ENCODE assay signal across 19 cellular contexts in the genomic region with DNA sequence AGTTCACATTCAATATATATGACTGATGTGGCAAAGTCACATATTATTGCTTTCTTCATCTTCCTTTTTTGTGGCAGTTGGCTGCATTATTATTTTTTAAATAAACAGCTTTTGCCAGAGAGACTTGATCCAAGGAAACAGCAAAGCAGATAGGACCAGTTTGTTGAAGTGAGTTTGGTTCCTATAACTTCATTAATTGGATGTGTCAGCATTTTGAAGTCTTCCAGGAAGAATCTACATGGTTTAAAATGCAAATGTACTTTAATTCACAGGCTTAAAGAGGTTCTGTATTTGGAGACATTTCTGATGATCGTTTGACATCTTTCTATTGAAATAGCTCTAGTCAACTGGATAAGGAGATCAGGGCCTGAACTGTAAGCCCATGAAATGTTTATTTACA. TPM values are rescaled to one million over a fixed set of nuclear protein-coding genes. Genes with fewer than 3 reads are reported as not detected.
DNase-seq lines count a peak whose midpoint lies in the region; ATAC-seq, FAIRE-seq and TF ChIP-seq lines count a peak whose summit lies in the region.
"Had no signal": no experiment of that assay in that cellular context is flagged by ENCODE, and none has a peak within 500 bp of the region (broad histone marks: within the 10 kb centered on the region; RNA-seq: fewer than 3 reads in every experiment).

No MANE protein-coding gene starts in this region.

- DNase-seq in HepG2 (ENCODE audit: low spot score) (no peak), right lobe of liver (no peak), SK-N-MC (ENCODE audit: low read depth, low spot score) (no peak), mesothelial cell of epicardium (ENCODE audit: low spot score in 2 of 2, unreplicated experiment in 2 of 2) (no peak), DMS79 (lab: John Stamatoyannopoulos, UW) (no peak), hepatic stellate cell (ENCODE audit: low spot score) (no peak), SIG-M5 treated with dmso at 0.1 percent for 504 hours (lab: John Stamatoyannopoulos, UW; ENCODE audit: unreplicated experiment) (no peak)
- DNase-seq in stimulated activated naive CD8-positive, alpha-beta T cell treated with anti-CD3 and anti-CD28 coated beads, Interleukin-15, Interleukin-2, amounts not matched to agents 100 U/mL and 50 U/mL, for 24 hours, result no peak
- DNase-seq: BE2C; Calu3; CD4-positive, alpha-beta memory T cell; GM23248; NCI-H1105; NCI-H510A; Right ventricle myocardium superior had no signal

- TF ChIP-seq POLR2A in HepG2 (IDR thresholded peaks at IDR 0.05; ENCODE audit: insufficient read depth in 1 of 2, low read depth in 2 of 2, low read length in 2 of 2), result no peak
- TF ChIP-seq POLR2A in right lobe of liver (IDR thresholded peaks at IDR 0.05), result no peak

- H3K27ac Mint-ChIP-seq in mesothelial cell of epicardium, result peak overlapping the region; percentile 52
- H3K27ac Mint-ChIP-seq: CD4-positive, alpha-beta memory T cell had no signal

- no TSS peak for BruUV-seq in HepG2 (replicated peaks; lab: Mats Ljungman, UMichigan)

- in situ Hi-C loops in HepG2 (cut with HindIII; ENCODE audit: extremely low pct_ligation_motif_present, low pct_unique_long_range_greater_than_20kb), result no loop called here

- H3K4me1 ChIP-seq in HepG2 (ENCODE audit: insufficient read depth, low read length) (peaks cover 35% of the 10 kb centered on the region), right lobe of liver (peaks cover 0 to 16% (median 0%) of the 10 kb centered on the region in 4 donors)
- H3K4me1 ChIP-seq: BE2C had no signal

- no peak for TF ChIP-seq RAD21 in HepG2 (CRISPR knock-in tag; IDR thresholded peaks at IDR 0.05)

- no peak for FAIRE-seq in HepG2 (lab: Jason Lieb, UNC)
- FAIRE-seq: GM12891, GM19239, HTR-8/SVneo had no signal

- H3K27me3 Mint-ChIP-seq in mesothelial cell of epicardium (ENCODE audit: low read depth), result no peaks in the 10 kb centered on the region
- H3K27me3 Mint-ChIP-seq: CD4-positive, alpha-beta memory T cell had no signal

- no peaks in the 10 kb centered on the region for H3K27me3 ChIP-seq in HepG2 (ENCODE audit: control insufficient read depth in 1 of 2, insufficient read depth in 2 of 2, low read length in 2 of 2)
- no peaks in the 10 kb centered on the region for H3K27me3 ChIP-seq in right lobe of liver
- H3K27me3 ChIP-seq: BE2C had no signal

- CTCF ChIA-PET in HepG2 (lab: Yijun Ruan, JAX; ENCODE audit: low intra/inter-chr PET ratio, low total read pairs), result no interaction called here

- 0 out of 2 replicates have a peak, but pooled peaks cover 4% of the 10 kb centered on the region for H4K20me1 ChIP-seq in HepG2 (ENCODE audit: insufficient read depth, low read length)

- intact Hi-C loops in HepG2 (cut with micrococcal nuclease; ENCODE audit: unreplicated experiment), result no loop called here
- intact Hi-C loops in right lobe of liver (cut with DNase I), result no loop called here

- H3K4me3 ChIP-seq in HepG2 (replicated peaks in 1 of 3; ENCODE audit: insufficient read depth in 1 of 3, low read depth in 2 of 3, low read length in 3 of 3) (no peak overlapping the region), right lobe of liver (no peak overlapping the region), SK-N-MC (peak overlapping the region; percentile 49)
- H3K4me3 ChIP-seq: GM23248 had no signal

- no peak overlapping the region for H2AFZ ChIP-seq in HepG2 (ENCODE audit: low read length)
- H2AFZ ChIP-seq: GM23248 had no signal

- ATAC-seq in HepG2, result no peak
- ATAC-seq in right lobe of liver, result no peak
- ATAC-seq in stimulated activated naive CD8-positive, alpha-beta T cell treated with anti-CD3 and anti-CD28 coated beads, Interleukin-15, Interleukin-2, amounts not matched to agents 100 U/mL and 50 U/mL, for 24 hours, result no peak

- TF ChIP-seq EP300 in HepG2 (IDR thresholded peaks at IDR 0.05; ENCODE audit: low read depth in 2 of 2, low read length in 2 of 2), result no peak
- TF ChIP-seq EP300 in HepG2 (CRISPR knock-in tag; IDR thresholded peaks at IDR 0.05; ENCODE audit: borderline replicate concordance), result no peak

- H3K9me3 ChIP-seq in HepG2 (ENCODE audit: low read length) (no peaks in the 10 kb centered on the region), right lobe of liver (no peaks in the 10 kb centered on the region), SK-N-MC (ENCODE audit: low read depth, low read length) (no peaks in the 10 kb centered on the region)
- H3K9me3 ChIP-seq: BE2C had no signal

- H3K36me3 Mint-ChIP-seq in mesothelial cell of epicardium, result peaks cover 10% of the 10 kb centered on the region

- H3K4me3 Mint-ChIP-seq in mesothelial cell of epicardium, result no peak overlapping the region
- H3K4me3 Mint-ChIP-seq: CD4-positive, alpha-beta memory T cell had no signal

- H3K4me2 ChIP-seq in HepG2 (ENCODE audit: low read depth, low read length), result no peak overlapping the region

- no peak overlapping the region for H3K9ac ChIP-seq in HepG2 (ENCODE audit: insufficient read depth, low read depth, low read length)
- no peak overlapping the region for H3K9ac ChIP-seq in SK-N-MC (ENCODE audit: insufficient read length)
- H3K9ac ChIP-seq: GM23248 had no signal

- peaks cover 14% of the 10 kb centered on the region for H3K4me1 Mint-ChIP-seq in mesothelial cell of epicardium

- H3K9me3 Mint-ChIP-seq in mesothelial cell of epicardium, result peaks cover 4% of the 10 kb centered on the region
- H3K9me3 Mint-ChIP-seq: CD4-positive, alpha-beta memory T cell had no signal

- H3K79me2 ChIP-seq in HepG2 (ENCODE audit: insufficient read depth, low read length), result peaks cover 16% of the 10 kb centered on the region

- POLR2A ChIA-PET in HepG2 (lab: Yijun Ruan, JAX), result interaction anchor here (0.8 to 1.0 kb wide), 2 partner anchors 12 to 14 kb away, joined by 3 to 4 read pairs; no protein-coding TSS in a partner anchor

- H3K27ac ChIP-seq in HepG2 (ENCODE audit: extremely low read length, insufficient read depth, low read length), result no peak overlapping the region
- H3K27ac ChIP-seq in right lobe of liver, result no peak overlapping the region
- peak overlapping the region; percentile 91 for H3K27ac ChIP-seq in SK-N-MC
- H3K27ac ChIP-seq: 22Rv1, GM23248 had no signal

- H3K36me3 ChIP-seq in HepG2 (replicated peaks in 1 of 2; ENCODE audit: control insufficient read depth in 1 of 2, insufficient read depth in 2 of 2, low read length in 2 of 2), result no peaks in the 10 kb centered on the region; a peak in 1 of 5 replicates
- H3K36me3 ChIP-seq in right lobe of liver, result no peaks in the 10 kb centered on the region
- H3K36me3 ChIP-seq in SK-N-MC (ENCODE audit: insufficient read depth, low read length), result no peaks in the 10 kb centered on the region
- H3K36me3 ChIP-seq: BE2C had no signal

- WGBS in HepG2 (ENCODE audit: low lambda C conversion rate), result 11% methylated on average over 1 of the region's 1 CpG
- 19% methylated on average over 1 of the region's 1 CpG for WGBS in right lobe of liver (ENCODE audit: insufficient coverage, low coverage, low lambda C conversion rate, missing lambda C conversion rate)

- no peak for TF ChIP-seq CTCF in HepG2 (CRISPR knock-in tag; IDR thresholded peaks at IDR 0.05)
- no peak for TF ChIP-seq CTCF in right lobe of liver (IDR thresholded peaks at IDR 0.05)
- TF ChIP-seq CTCF in mesothelial cell of epicardium (IDR thresholded peaks at IDR 0.05; ENCODE audit: unreplicated experiment), result no peak

RNA-seq across cellular contexts. Expression of gene UBE2D1, which starts 13.2 kb away (rescaled TPM):
- total RNA-seq in HepG2 (2016; rRNA removed; fragmentation: Illumina TruSeq; extraction: Trizol), result 6.2 and 7.9 TPM in 2 replicates
- 1.6 and 2.3 TPM in 2 replicates for total RNA-seq in HepG2 (2016; cell fraction: cytosol; rRNA removed; fragmentation: Illumina TruSeq; extraction: Trizol; ENCODE audit: low read depth)
- 5.6 and 9.5 TPM in 2 replicates for total RNA-seq in HepG2 (2016; cell fraction: insoluble cytoplasmic fraction; rRNA removed; fragmentation: Illumina TruSeq; extraction: Trizol)
- 3.3 and 4.3 TPM in 2 replicates for total RNA-seq in HepG2 (2016; cell fraction: membrane; rRNA removed; fragmentation: Illumina TruSeq; extraction: Trizol)
- 8.0 and 8.5 TPM in 2 replicates for total RNA-seq in HepG2 (2016; cell fraction: nucleus; rRNA removed; fragmentation: Illumina TruSeq; extraction: Trizol)
- polyA plus RNA-seq in HepG2 (2011; rRNA removed), result 10.6 and 13.8 TPM in 2 replicates
- 4.9 and 7.8 TPM in 2 replicates for polyA plus RNA-seq in HepG2 (2011; cell fraction: cytosol; rRNA removed)
- 2.5 and 4.3 TPM in 2 replicates for polyA plus RNA-seq in HepG2 (2011; cell fraction: nucleus; rRNA removed)
- polyA plus RNA-seq in HepG2 (2012), result 8.3 and 12.5 TPM in 2 replicates
- polyA plus RNA-seq in HepG2 (2016; cell fraction: cytosol; fragmentation: Illumina TruSeq; extraction: Trizol; ENCODE audit: low read depth), result 2.8 and 3.8 TPM in 2 replicates
- 28.9 and 31.5 TPM in 2 replicates for polyA plus RNA-seq in HepG2 (2016; cell fraction: insoluble cytoplasmic fraction; fragmentation: Illumina TruSeq; extraction: Trizol; ENCODE audit: low read depth)
- 7.1 and 10.2 TPM in 2 replicates for polyA plus RNA-seq in HepG2 (2016; cell fraction: membrane; fragmentation: Illumina TruSeq; extraction: Trizol; ENCODE audit: low read depth)
- 19.2 and 19.5 TPM in 2 replicates for polyA plus RNA-seq in HepG2 (2016; cell fraction: nucleus; fragmentation: Illumina TruSeq; extraction: Trizol; ENCODE audit: insufficient read depth, low read depth)
- polyA minus RNA-seq in HepG2 (2011; rRNA and poly(A)+ RNA removed; ENCODE audit: low replicate concordance), result 2.9 and 3.6 TPM in 2 replicates
- polyA minus RNA-seq in HepG2 (2011; cell fraction: cytosol; rRNA and poly(A)+ RNA removed), result 4.3 TPM in 2 replicates
- 20.0 and 22.9 TPM in 2 replicates for polyA minus RNA-seq in HepG2 (2011; cell fraction: nucleus; rRNA and poly(A)+ RNA removed)
- 10 to 100 TPM in 1 of 6 experiments, 1 to 10 TPM in 5; 3.1 to 11.9 (median 6.6) TPM for total RNA-seq in right lobe of liver
- total RNA-seq in mesothelial cell of epicardium, result 21.5 to 24.7 TPM (median 22.5 TPM) in 3 replicates

RNA-seq across cellular contexts. Expression of gene TFAM, which starts 37.2 kb away (rescaled TPM):
- total RNA-seq in HepG2 (2016; rRNA removed; fragmentation: Illumina TruSeq; extraction: Trizol), result 125 and 189 TPM in 2 replicates
- 7.9 and 8.1 TPM in 2 replicates for total RNA-seq in HepG2 (2016; cell fraction: cytosol; rRNA removed; fragmentation: Illumina TruSeq; extraction: Trizol; ENCODE audit: low read depth)
- total RNA-seq in HepG2 (2016; cell fraction: insoluble cytoplasmic fraction; rRNA removed; fragmentation: Illumina TruSeq; extraction: Trizol), result 132 and 207 TPM in 2 replicates
- 20.3 TPM in 2 replicates for total RNA-seq in HepG2 (2016; cell fraction: membrane; rRNA removed; fragmentation: Illumina TruSeq; extraction: Trizol)
- 57.2 and 63.1 TPM in 2 replicates for total RNA-seq in HepG2 (2016; cell fraction: nucleus; rRNA removed; fragmentation: Illumina TruSeq; extraction: Trizol)
- polyA plus RNA-seq in HepG2 (2011; rRNA removed), result 15.9 and 18.4 TPM in 2 replicates
- 17.6 and 17.9 TPM in 2 replicates for polyA plus RNA-seq in HepG2 (2011; cell fraction: cytosol; rRNA removed)
- polyA plus RNA-seq in HepG2 (2011; cell fraction: nucleus; rRNA removed), result 4.4 and 5.2 TPM in 2 replicates
- polyA plus RNA-seq in HepG2 (2012), result 34.0 and 48.9 TPM in 2 replicates
- 4.8 and 5.4 TPM in 2 replicates for polyA plus RNA-seq in HepG2 (2016; cell fraction: cytosol; fragmentation: Illumina TruSeq; extraction: Trizol; ENCODE audit: low read depth)
- 129 and 145 TPM in 2 replicates for polyA plus RNA-seq in HepG2 (2016; cell fraction: insoluble cytoplasmic fraction; fragmentation: Illumina TruSeq; extraction: Trizol; ENCODE audit: low read depth)
- polyA plus RNA-seq in HepG2 (2016; cell fraction: membrane; fragmentation: Illumina TruSeq; extraction: Trizol; ENCODE audit: low read depth), result 9.8 and 10.5 TPM in 2 replicates
- polyA plus RNA-seq in HepG2 (2016; cell fraction: nucleus; fragmentation: Illumina TruSeq; extraction: Trizol; ENCODE audit: insufficient read depth, low read depth), result 56.9 and 60.1 TPM in 2 replicates
- polyA minus RNA-seq in HepG2 (2011; rRNA and poly(A)+ RNA removed; ENCODE audit: low replicate concordance), result 36.9 and 48.0 TPM in 2 replicates
- polyA minus RNA-seq in HepG2 (2011; cell fraction: cytosol; rRNA and poly(A)+ RNA removed), result 20.1 and 21.5 TPM in 2 replicates
- 23.4 and 24.2 TPM in 2 replicates for polyA minus RNA-seq in HepG2 (2011; cell fraction: nucleus; rRNA and poly(A)+ RNA removed)
- total RNA-seq in right lobe of liver, result 10 to 100 TPM; 15.2 to 23.0 (median 19.7) TPM
- 46.9 to 55.1 TPM (median 52.7 TPM) in 3 replicates for total RNA-seq in mesothelial cell of epicardium
